Comparison of ENCODE assay signal across 1 cellular context in the genomic region with DNA sequence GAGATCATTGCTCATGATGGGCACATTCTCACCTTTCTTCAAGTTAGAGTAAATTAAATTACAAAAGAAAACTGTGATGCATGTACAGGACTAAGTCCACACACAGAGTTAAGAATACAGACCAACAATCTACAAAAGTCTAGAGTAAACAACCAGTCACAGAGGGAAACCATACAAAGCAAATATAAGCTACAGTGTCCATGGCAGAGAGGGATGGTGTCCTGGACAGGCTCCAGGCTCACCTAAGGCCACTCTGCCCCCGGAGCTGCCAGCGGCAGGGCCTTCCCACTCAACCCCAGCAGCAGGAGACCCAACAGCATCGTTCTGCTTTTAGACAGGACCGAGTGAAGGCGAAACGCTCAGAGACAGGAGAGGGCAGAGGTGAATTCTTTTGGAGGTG.
TF ChIP-seq lines count a peak whose summit lies in the region.

No MANE protein-coding gene starts in this region.

TF ChIP-seq in H1, 55 proteins besides CTCF, POLR2A, EP300 and RAD21:
- TF ChIP-seq, protein P1, sequence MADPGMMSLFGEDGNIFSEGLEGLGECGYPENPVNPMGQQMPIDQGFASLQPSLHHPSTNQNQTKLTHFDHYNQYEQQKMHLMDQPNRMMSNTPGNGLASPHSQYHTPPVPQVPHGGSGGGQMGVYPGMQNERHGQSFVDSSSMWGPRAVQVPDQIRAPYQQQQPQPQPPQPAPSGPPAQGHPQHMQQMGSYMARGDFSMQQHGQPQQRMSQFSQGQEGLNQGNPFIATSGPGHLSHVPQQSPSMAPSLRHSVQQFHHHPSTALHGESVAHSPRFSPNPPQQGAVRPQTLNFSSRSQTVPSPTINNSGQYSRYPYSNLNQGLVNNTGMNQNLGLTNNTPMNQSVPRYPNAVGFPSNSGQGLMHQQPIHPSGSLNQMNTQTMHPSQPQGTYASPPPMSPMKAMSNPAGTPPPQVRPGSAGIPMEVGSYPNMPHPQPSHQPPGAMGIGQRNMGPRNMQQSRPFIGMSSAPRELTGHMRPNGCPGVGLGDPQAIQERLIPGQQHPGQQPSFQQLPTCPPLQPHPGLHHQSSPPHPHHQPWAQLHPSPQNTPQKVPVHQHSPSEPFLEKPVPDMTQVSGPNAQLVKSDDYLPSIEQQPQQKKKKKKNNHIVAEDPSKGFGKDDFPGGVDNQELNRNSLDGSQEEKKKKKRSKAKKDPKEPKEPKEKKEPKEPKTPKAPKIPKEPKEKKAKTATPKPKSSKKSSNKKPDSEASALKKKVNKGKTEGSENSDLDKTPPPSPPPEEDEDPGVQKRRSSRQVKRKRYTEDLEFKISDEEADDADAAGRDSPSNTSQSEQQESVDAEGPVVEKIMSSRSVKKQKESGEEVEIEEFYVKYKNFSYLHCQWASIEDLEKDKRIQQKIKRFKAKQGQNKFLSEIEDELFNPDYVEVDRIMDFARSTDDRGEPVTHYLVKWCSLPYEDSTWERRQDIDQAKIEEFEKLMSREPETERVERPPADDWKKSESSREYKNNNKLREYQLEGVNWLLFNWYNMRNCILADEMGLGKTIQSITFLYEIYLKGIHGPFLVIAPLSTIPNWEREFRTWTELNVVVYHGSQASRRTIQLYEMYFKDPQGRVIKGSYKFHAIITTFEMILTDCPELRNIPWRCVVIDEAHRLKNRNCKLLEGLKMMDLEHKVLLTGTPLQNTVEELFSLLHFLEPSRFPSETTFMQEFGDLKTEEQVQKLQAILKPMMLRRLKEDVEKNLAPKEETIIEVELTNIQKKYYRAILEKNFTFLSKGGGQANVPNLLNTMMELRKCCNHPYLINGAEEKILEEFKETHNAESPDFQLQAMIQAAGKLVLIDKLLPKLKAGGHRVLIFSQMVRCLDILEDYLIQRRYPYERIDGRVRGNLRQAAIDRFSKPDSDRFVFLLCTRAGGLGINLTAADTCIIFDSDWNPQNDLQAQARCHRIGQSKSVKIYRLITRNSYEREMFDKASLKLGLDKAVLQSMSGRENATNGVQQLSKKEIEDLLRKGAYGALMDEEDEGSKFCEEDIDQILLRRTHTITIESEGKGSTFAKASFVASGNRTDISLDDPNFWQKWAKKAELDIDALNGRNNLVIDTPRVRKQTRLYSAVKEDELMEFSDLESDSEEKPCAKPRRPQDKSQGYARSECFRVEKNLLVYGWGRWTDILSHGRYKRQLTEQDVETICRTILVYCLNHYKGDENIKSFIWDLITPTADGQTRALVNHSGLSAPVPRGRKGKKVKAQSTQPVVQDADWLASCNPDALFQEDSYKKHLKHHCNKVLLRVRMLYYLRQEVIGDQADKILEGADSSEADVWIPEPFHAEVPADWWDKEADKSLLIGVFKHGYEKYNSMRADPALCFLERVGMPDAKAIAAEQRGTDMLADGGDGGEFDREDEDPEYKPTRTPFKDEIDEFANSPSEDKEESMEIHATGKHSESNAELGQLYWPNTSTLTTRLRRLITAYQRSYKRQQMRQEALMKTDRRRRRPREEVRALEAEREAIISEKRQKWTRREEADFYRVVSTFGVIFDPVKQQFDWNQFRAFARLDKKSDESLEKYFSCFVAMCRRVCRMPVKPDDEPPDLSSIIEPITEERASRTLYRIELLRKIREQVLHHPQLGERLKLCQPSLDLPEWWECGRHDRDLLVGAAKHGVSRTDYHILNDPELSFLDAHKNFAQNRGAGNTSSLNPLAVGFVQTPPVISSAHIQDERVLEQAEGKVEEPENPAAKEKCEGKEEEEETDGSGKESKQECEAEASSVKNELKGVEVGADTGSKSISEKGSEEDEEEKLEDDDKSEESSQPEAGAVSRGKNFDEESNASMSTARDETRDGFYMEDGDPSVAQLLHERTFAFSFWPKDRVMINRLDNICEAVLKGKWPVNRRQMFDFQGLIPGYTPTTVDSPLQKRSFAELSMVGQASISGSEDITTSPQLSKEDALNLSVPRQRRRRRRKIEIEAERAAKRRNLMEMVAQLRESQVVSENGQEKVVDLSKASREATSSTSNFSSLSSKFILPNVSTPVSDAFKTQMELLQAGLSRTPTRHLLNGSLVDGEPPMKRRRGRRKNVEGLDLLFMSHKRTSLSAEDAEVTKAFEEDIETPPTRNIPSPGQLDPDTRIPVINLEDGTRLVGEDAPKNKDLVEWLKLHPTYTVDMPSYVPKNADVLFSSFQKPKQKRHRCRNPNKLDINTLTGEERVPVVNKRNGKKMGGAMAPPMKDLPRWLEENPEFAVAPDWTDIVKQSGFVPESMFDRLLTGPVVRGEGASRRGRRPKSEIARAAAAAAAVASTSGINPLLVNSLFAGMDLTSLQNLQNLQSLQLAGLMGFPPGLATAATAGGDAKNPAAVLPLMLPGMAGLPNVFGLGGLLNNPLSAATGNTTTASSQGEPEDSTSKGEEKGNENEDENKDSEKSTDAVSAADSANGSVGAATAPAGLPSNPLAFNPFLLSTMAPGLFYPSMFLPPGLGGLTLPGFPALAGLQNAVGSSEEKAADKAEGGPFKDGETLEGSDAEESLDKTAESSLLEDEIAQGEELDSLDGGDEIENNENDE (IDR thresholded peaks at IDR 0.05; ENCODE audit: insufficient replicate concordance, low read length), result no peak
- TF ChIP-seq SP1 (IDR thresholded peaks at IDR 0.05; ENCODE audit: low read depth, low read length), result no peak
- no peak for TF ChIP-seq PHF8 (conservative IDR thresholded peaks at IDR 0.05; ENCODE audit: low read depth, low read length)
- no peak for TF ChIP-seq SIRT6 (IDR thresholded peaks at IDR 0.05; ENCODE audit: low read length)
- no peak for TF ChIP-seq NRF1 (IDR thresholded peaks at IDR 0.05; ENCODE audit: low read depth, low read length)
- TF ChIP-seq TAF7 (optimal IDR thresholded peaks at IDR 0.05; ENCODE audit: borderline replicate concordance, low read depth, low read length), result no peak
- TF ChIP-seq CHD2 (IDR thresholded peaks at IDR 0.05; ENCODE audit: low read length), result no peak
- no peak for TF ChIP-seq TBP (IDR thresholded peaks at IDR 0.05; ENCODE audit: low read depth, low read length)
- TF ChIP-seq ZNF274 (IDR thresholded peaks at IDR 0.05; ENCODE audit: borderline replicate concordance, extremely low read depth, low read length), result no peak
